8 cellular contexts compared by ENCODE assay signal in the genomic region with DNA sequence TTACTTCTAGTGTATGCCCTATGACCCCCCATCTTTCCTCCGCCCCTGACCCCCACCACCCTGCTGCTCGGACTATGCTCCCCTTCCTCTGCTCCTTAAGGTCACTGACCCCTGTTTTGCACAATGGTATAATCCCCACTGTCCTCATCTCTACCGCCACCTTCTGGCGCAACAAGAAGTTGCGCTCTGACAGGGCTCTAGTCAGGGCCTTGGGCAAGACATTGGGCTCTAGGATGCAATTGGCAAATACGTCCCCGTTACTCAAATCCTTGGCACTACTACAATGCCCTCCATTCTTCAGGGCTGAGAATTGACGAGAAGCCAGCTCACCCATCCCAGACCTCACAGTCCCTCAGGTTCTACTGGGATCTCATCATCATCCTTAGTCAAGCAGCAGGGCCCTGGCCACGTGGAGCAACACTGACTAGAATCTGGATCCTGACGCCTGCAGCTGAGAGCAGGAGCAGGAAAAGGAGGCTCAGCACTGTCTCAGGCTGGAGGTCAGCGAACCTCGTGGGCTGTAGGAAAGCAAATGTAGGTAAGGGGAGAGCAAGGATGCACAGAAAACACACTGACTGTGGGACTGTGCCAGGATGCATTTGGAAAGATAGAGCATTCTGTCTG. TPM values are rescaled to one million over a fixed set of nuclear protein-coding genes. Genes with fewer than 3 reads are reported as not detected.
DNase-seq lines count a peak whose midpoint lies in the region; ATAC-seq and TF ChIP-seq lines count a peak whose summit lies in the region.

No MANE protein-coding gene starts in this region.

- dilution Hi-C loops in mammary epithelial cell (cut with HindIII; ENCODE audit: low sequenced_read_pairs): no loop called here

- no peak overlapping the region for H3K4me2 ChIP-seq in mammary epithelial cell (ENCODE audit: insufficient read depth, low read depth, low read length)

- H4K20me1 ChIP-seq in mammary epithelial cell (ENCODE audit: insufficient read depth, low read length): no peaks in the 10 kb centered on the region

- in situ Hi-C loops in mammary epithelial cell (cut with MboI; ENCODE audit: low sequenced_read_pairs in 2 of 2): no loop called here

- peak; percentile 64 for TF ChIP-seq CTCF in A673 (conservative IDR thresholded peaks at IDR 0.05; ENCODE audit: low read depth, low read length)
- peak; percentile 73 to 82 for TF ChIP-seq CTCF in mammary epithelial cell (conservative IDR thresholded peaks at IDR 0.05 in 1 of 2, IDR thresholded peaks at IDR 0.05 in 1 of 2; ENCODE audit: extremely low read depth in 1 of 2, insufficient read depth in 1 of 2, low read depth in 1 of 2, low read length in 2 of 2)
- TF ChIP-seq CTCF in mucosa of descending colon (IDR thresholded peaks at IDR 0.05): peak; percentile 44

- intact Hi-C loops in A673 (cut with micrococcal nuclease; ENCODE audit: unreplicated experiment): no loop called here
- intact Hi-C loops in mammary epithelial cell (cut with micrococcal nuclease): no loop called here
- intact Hi-C loops in mucosa of descending colon (cut with DNase I, micrococcal nuclease): no loop called here

- H3K27ac ChIP-seq in A673 (ENCODE audit: low read depth, low read length, poor library complexity, severe bottlenecking): no peak overlapping the region
- no peak overlapping the region for H3K27ac ChIP-seq in mammary epithelial cell (ENCODE audit: insufficient read depth, low read depth, low read length)

- CTCF ChIA-PET in A673 (lab: Charles Lee) (interaction anchor here (0.7 to 1.0 kb wide), 3 partner anchors 27 to 59 kb away, joined by 4 to 7 read pairs (median 4); no protein-coding TSS in a partner anchor), mammary epithelial cell (lab: Charles Lee; ENCODE audit: low non-redundant PET) (interaction anchor here (0.5 to 0.7 kb wide), 6 partner anchors 37 to 188 kb away, joined by 3 to 15 read pairs (median 3); no protein-coding TSS in a partner anchor)

- 20% methylated on average over 12 of the region's 12 CpGs for WGBS in mammary epithelial cell (ENCODE audit: low coverage, missing lambda C conversion rate)

- peak; percentile 17 for DNase-seq in A673 (ENCODE audit: low spot score)
- DNase-seq in NCI-H146 treated with DMSO at 0.1 percent for 48 hours (lab: John Stamatoyannopoulos, UW; ENCODE audit: unreplicated experiment): peak; percentile 6
- DNase-seq in mammary epithelial cell: peak; percentile 26
- peak in 2 of 3 donors; percentile 56 to 62 for DNase-seq in mucosa of descending colon
- DNase-seq in RKO (ENCODE audit: low spot score): no peak
- DNase-seq in MG63: no peak

- H3K9ac ChIP-seq in mammary epithelial cell (ENCODE audit: insufficient read depth, low read length): no peak overlapping the region

- no peaks in the 10 kb centered on the region for H3K36me3 ChIP-seq in A673 (ENCODE audit: insufficient read depth, low read length, poor library complexity, severe bottlenecking)
- H3K36me3 ChIP-seq in mammary epithelial cell (ENCODE audit: insufficient read depth, low read length): no peaks in the 10 kb centered on the region
- H3K36me3 ChIP-seq in mucosa of descending colon (ENCODE audit: low read depth): no peaks in the 10 kb centered on the region
- H3K36me3 ChIP-seq in MG63: no peaks in the 10 kb centered on the region

- no peaks in the 10 kb centered on the region for H3K79me2 ChIP-seq in mammary epithelial cell (ENCODE audit: insufficient read depth, low read length)

- H2AFZ ChIP-seq in mammary epithelial cell (ENCODE audit: low read depth, low read length): no peak overlapping the region

- H3K4me3 ChIP-seq in A673 (ENCODE audit: low read depth, low read length, poor library complexity, severe bottlenecking): no peak overlapping the region
- no peak overlapping the region for H3K4me3 ChIP-seq in mammary epithelial cell (replicated peaks in 1 of 3; ENCODE audit: insufficient read depth in 1 of 3, low read depth in 2 of 3, low read length in 3 of 3)
- no peak overlapping the region for H3K4me3 ChIP-seq in mucosa of descending colon
- H3K4me3 ChIP-seq in MG63: no peak overlapping the region

- no peaks in the 10 kb centered on the region for H3K4me1 ChIP-seq in A673 (ENCODE audit: insufficient read depth, low read length, poor library complexity, severe bottlenecking)
- H3K4me1 ChIP-seq in mammary epithelial cell (ENCODE audit: insufficient read depth, low read length): no peaks in the 10 kb centered on the region
- H3K4me1 ChIP-seq in mucosa of descending colon (ENCODE audit: low read depth): no peaks in the 10 kb centered on the region

- H3K9me3 ChIP-seq in A673 (ENCODE audit: low read depth, low read length, poor library complexity, severe bottlenecking): no peaks in the 10 kb centered on the region
- H3K9me3 ChIP-seq in mammary epithelial cell (replicated peaks; ENCODE audit: insufficient read depth, low read length): no peaks in the 10 kb centered on the region
- no peaks in the 10 kb centered on the region for H3K9me3 ChIP-seq in mucosa of descending colon
- H3K9me3 ChIP-seq in MG63: no peaks in the 10 kb centered on the region

- POLR2A ChIA-PET in A673 (lab: Charles Lee; ENCODE audit: low non-redundant PET): no interaction called here

- peaks cover 5% of the 10 kb centered on the region for H3K27me3 ChIP-seq in A673 (replicated peaks; ENCODE audit: insufficient read depth, low read depth, low read length, poor library complexity)
- no peaks in the 10 kb centered on the region for H3K27me3 ChIP-seq in mammary epithelial cell (ENCODE audit: insufficient read depth, low read length)
- H3K27me3 ChIP-seq in MG63: no peaks in the 10 kb centered on the region

- ATAC-seq in GM18499 (IDR thresholded peaks at IDR 0.05; ENCODE audit: insufficient read depth, unreplicated experiment) (peak; percentile 69), HG02642 (IDR thresholded peaks at IDR 0.05; ENCODE audit: poor library complexity, unreplicated experiment) (peak; percentile 83), mucosa of descending colon (peak; percentile 60)

- BruUV-seq in A673 (replicated peaks; lab: Mats Ljungman, UMichigan) (no TSS peak), mammary epithelial cell (replicated peaks; lab: Mats Ljungman, UMichigan) (no TSS peak)

RNA-seq across cellular contexts. Expression of a gene that starts 10.6 kb away (rescaled TPM):
- total RNA-seq in A673 (2021) (not detected in 2 replicates), mammary epithelial cell (not detected), mucosa of descending colon (not detected)
- polyA plus RNA-seq in mammary epithelial cell: not detected
- not detected for polyA minus RNA-seq in mammary epithelial cell
- not detected in 2 replicates for total RNA-seq in MG63 (2014; rRNA removed; shearing (Covaris generic); ENCODE audit: low replicate concordance)

RNA-seq across cellular contexts. Expression of a gene that starts 20.4 kb away (rescaled TPM):
- total RNA-seq in A673 (2021): 0.20 TPM in 1 of 2 replicates, not detected in the other
- total RNA-seq in mammary epithelial cell: 10 to 100 TPM in 1 of 2 donors, 1 to 10 TPM in 1; 8.8 to 27.4 TPM
- 8.8 TPM for polyA plus RNA-seq in mammary epithelial cell
- 9.9 TPM for polyA minus RNA-seq in mammary epithelial cell
- total RNA-seq in mucosa of descending colon: 100 to 1,000 TPM in 2 of 3 donors, 10 to 100 TPM in 1; 39.6 to 169 (median 114) TPM
- not detected in 2 replicates for total RNA-seq in MG63 (2014; rRNA removed; shearing (Covaris generic); ENCODE audit: low replicate concordance)

RNA-seq across cellular contexts. Expression of a gene that starts 26.6 kb away (rescaled TPM):
- not detected in 2 replicates for total RNA-seq in A673 (2021)
- not detected for total RNA-seq in mammary epithelial cell
- polyA plus RNA-seq in mammary epithelial cell: not detected
- polyA minus RNA-seq in mammary epithelial cell: not detected
- not detected for total RNA-seq in mucosa of descending colon
- total RNA-seq in MG63 (2014; rRNA removed; shearing (Covaris generic); ENCODE audit: low replicate concordance): not detected in 2 replicates

RNA-seq across cellular contexts. Expression of a gene that starts 30.1 kb away (rescaled TPM):
- total RNA-seq in A673 (2021) (not detected in 2 replicates), mammary epithelial cell (not detected), mucosa of descending colon (not detected)
- not detected for polyA plus RNA-seq in mammary epithelial cell
- not detected for polyA minus RNA-seq in mammary epithelial cell
- total RNA-seq in MG63 (2014; rRNA removed; shearing (Covaris generic); ENCODE audit: low replicate concordance): not detected in 2 replicates

RNA-seq across cellular contexts. Expression of a gene that starts 41.1 kb away (rescaled TPM):
- total RNA-seq in A673 (2021) (not detected in 2 replicates), mammary epithelial cell (under 1 TPM in 1 of 2 donors, not detected in 1; 0.33 TPM), mucosa of descending colon (100 to 1,000 TPM; 231 to 725 (median 467) TPM)
- not detected for polyA plus RNA-seq in mammary epithelial cell
- not detected for polyA minus RNA-seq in mammary epithelial cell
- not detected in 2 replicates for total RNA-seq in MG63 (2014; rRNA removed; shearing (Covaris generic); ENCODE audit: low replicate concordance)

Comparison
In these comparisons a context has a peak if more than half of its experiments do, and no peak if none do; other contexts are left out.
1. DNase-seq: peak in A673 (single experiment), NCI-H146 treated with DMSO at 0.1 percent for 48 hours (single experiment), mammary epithelial cell (single experiment) and mucosa of descending colon (2 of 3); none in RKO (single experiment) and MG63 (single experiment).
2. Peak in every context shown above with its lines, with median percentiles within 50 percentile points of each other: CTCF ChIP-seq and ATAC-seq.